In genomic region chr2:201558665-201559064, GRCh38 we compare ENCODE assay signal across 1 cellular context.
TF ChIP-seq lines count a peak whose summit lies in the region.

No MANE protein-coding gene starts in this region.

TF ChIP-seq in IMR-90, 13 proteins besides CTCF, POLR2A, EP300 and RAD21 (continued from another document):
- TF ChIP-seq RFX5 (IDR thresholded peaks at IDR 0.05; ENCODE audit: low read depth, low read length) (no peak), MXI1 (IDR thresholded peaks at IDR 0.05; ENCODE audit: borderline replicate concordance, low read depth, low read length) (no peak)
